1 cellular context compared by ENCODE assay signal in genomic region chr2:79887747-79888374, GRCh38.
A peak's percentile ranks its signal among the peaks of the same experiment; 100 is the strongest.
TF ChIP-seq lines count a peak whose summit lies in the region.

No MANE protein-coding gene starts in this region.

TF ChIP-seq in K562, 482 proteins besides CTCF, POLR2A, EP300 and RAD21 (continued from another document):
- TF ChIP-seq DEAF1 (CRISPR knock-in tag; IDR thresholded peaks at IDR 0.05) = peak; percentile 71
